In genomic region chr9:137023157-137023556, GRCh38 we compare ENCODE assay signal across 22 cellular contexts. TPM values are rescaled to one million over a fixed set of nuclear protein-coding genes. Genes with fewer than 3 reads are reported as not detected.
A peak's percentile ranks its signal among the peaks of the same experiment; 100 is the strongest.
DNase-seq lines count a peak whose midpoint lies in the region; ATAC-seq, FAIRE-seq and TF ChIP-seq lines count a peak whose summit lies in the region.
"Had no signal": no experiment of that assay in that cellular context is flagged by ENCODE, and none has a peak within 500 bp of the region (broad histone marks: within the 10 kb centered on the region; RNA-seq: fewer than 3 reads in every experiment).

No MANE protein-coding gene starts in this region.

- in situ Hi-C loops in HepG2 (cut with HindIII; ENCODE audit: extremely low pct_ligation_motif_present, low pct_unique_long_range_greater_than_20kb), result no loop called here

- no peak for TF ChIP-seq RAD21 in HepG2 (CRISPR knock-in tag; IDR thresholded peaks at IDR 0.05)

- no peak for TF ChIP-seq POLR2A in HepG2 (IDR thresholded peaks at IDR 0.05; ENCODE audit: insufficient read depth in 1 of 2, low read depth in 2 of 2, low read length in 2 of 2)

- H3K27me3 ChIP-seq in HepG2 (ENCODE audit: control insufficient read depth in 1 of 2, insufficient read depth in 2 of 2, low read length in 2 of 2), result peaks cover 0 to 5% of the 10 kb centered on the region in 2 experiments; a peak in 1 of 5 replicates

- peak; percentile 5; the same call in 2 of the 3 replicates for ATAC-seq in HepG2
- ATAC-seq: right cardiac atrium had no signal

- no peak overlapping the region for H3K4me3 ChIP-seq in HepG2 (replicated peaks in 1 of 3; ENCODE audit: insufficient read depth in 1 of 3, low read depth in 2 of 3, low read length in 3 of 3)
- H3K4me3 ChIP-seq: coronary artery had no signal

- no peak for FAIRE-seq in HepG2 (lab: Jason Lieb, UNC)
- FAIRE-seq: astrocyte had no signal

- no peak for TF ChIP-seq EP300 in HepG2 (IDR thresholded peaks at IDR 0.05; ENCODE audit: low read depth in 2 of 2, low read length in 2 of 2)
- TF ChIP-seq EP300 in HepG2 (CRISPR knock-in tag; IDR thresholded peaks at IDR 0.05; ENCODE audit: borderline replicate concordance), result no peak

- 36% methylated on average over 6 of the region's 7 CpGs for WGBS in HepG2 (ENCODE audit: low lambda C conversion rate)

- H3K4me1 ChIP-seq in HepG2 (ENCODE audit: insufficient read depth, low read length), result peaks cover 61% of the 10 kb centered on the region

- POLR2A ChIA-PET in HepG2 (lab: Yijun Ruan, JAX), result interaction anchor here (1.1 to 1.7 kb wide), 2 partner anchors 27 to 107 kb away, joined by 3 to 5 read pairs; partner anchors contain the start of gene CLIC3

- no peak overlapping the region for H2AFZ ChIP-seq in HepG2 (ENCODE audit: low read length)

- H3K4me2 ChIP-seq in HepG2 (ENCODE audit: low read depth, low read length), result peak overlapping the region; percentile 31

- CTCF ChIA-PET in HepG2 (lab: Yijun Ruan, JAX; ENCODE audit: low intra/inter-chr PET ratio, low total read pairs), result no interaction called here

- no TSS peak for BruUV-seq in HepG2 (replicated peaks; lab: Mats Ljungman, UMichigan)

- no peak for TF ChIP-seq CTCF in HepG2 (CRISPR knock-in tag; IDR thresholded peaks at IDR 0.05)

- DNase-seq in HT-29 (ENCODE audit: low spot score) (peak; percentile 57), HepG2 (ENCODE audit: low spot score) (no peak), OCI-M2 (lab: John Stamatoyannopoulos, UW; ENCODE audit: unreplicated experiment) (no peak)
- no peak for DNase-seq in stimulated activated CD4-positive, alpha-beta T cell treated with anti-CD3 and anti-CD28 coated beads, Interleukin-2, amount 100 ng/mL, for 48 hours
- DNase-seq: ACHN; activated CD4-positive, CD25-positive, alpha-beta regulatory T cell treated with anti-CD3 and anti-CD28 coated beads, Interleukin-2, amount 50 U/mL, for 72 hours; activated CD8-positive, alpha-beta memory T cell treated with anti-CD3 and anti-CD28 coated beads, Interleukin-2, amount 50 U/mL, for 48 hours; activated naive CD4-positive, alpha-beta T cell; CD4-positive, alpha-beta memory T cell; Karpas-422; mesendoderm; NCI-H1436; NCI-H2227 treated with DMSO at 0.1 percent for 48 hours; right cardiac atrium; stimulated activated CD4-positive, alpha-beta T cell treated with anti-CD3 and anti-CD28 coated beads, Interleukin-4, amount 100 ng/mL, for 24 hours had no signal

- intact Hi-C loops in HepG2 (cut with micrococcal nuclease; ENCODE audit: unreplicated experiment), result no loop called here

- H3K36me3 ChIP-seq in HepG2 (replicated peaks in 1 of 2; ENCODE audit: control insufficient read depth in 1 of 2, insufficient read depth in 2 of 2, low read length in 2 of 2), result no peaks in the 10 kb centered on the region

- H3K9ac ChIP-seq in HepG2 (ENCODE audit: insufficient read depth, low read depth, low read length), result no peak overlapping the region

- no peaks in the 10 kb centered on the region for H4K20me1 ChIP-seq in HepG2 (ENCODE audit: insufficient read depth, low read length)

- no peak overlapping the region for H3K27ac ChIP-seq in HepG2 (ENCODE audit: extremely low read length, insufficient read depth, low read length)
- H3K27ac ChIP-seq: HL-60 had no signal

- no peaks in the 10 kb centered on the region for H3K9me3 ChIP-seq in HepG2 (ENCODE audit: low read length)

- H3K79me2 ChIP-seq in HepG2 (ENCODE audit: insufficient read depth, low read length), result no peaks in the 10 kb centered on the region

RNA-seq across cellular contexts. Expression of gene ABCA2, which starts 4.9 kb away (rescaled TPM):
- total RNA-seq in HT-29 (2014; rRNA removed; shearing (Covaris generic)), result 92.6 and 99.9 TPM in 2 replicates
- 0.72 and 2.9 TPM in 2 replicates for total RNA-seq in HepG2 (2016; rRNA removed; fragmentation: Illumina TruSeq; extraction: Trizol)
- 0.35 and 1.1 TPM in 2 replicates for total RNA-seq in HepG2 (2016; cell fraction: cytosol; rRNA removed; fragmentation: Illumina TruSeq; extraction: Trizol; ENCODE audit: low read depth)
- total RNA-seq in HepG2 (2016; cell fraction: insoluble cytoplasmic fraction; rRNA removed; fragmentation: Illumina TruSeq; extraction: Trizol), result 1.1 and 2.6 TPM in 2 replicates
- 0.96 and 1.1 TPM in 2 replicates for total RNA-seq in HepG2 (2016; cell fraction: membrane; rRNA removed; fragmentation: Illumina TruSeq; extraction: Trizol)
- total RNA-seq in HepG2 (2016; cell fraction: nucleus; rRNA removed; fragmentation: Illumina TruSeq; extraction: Trizol), result 5.7 and 7.0 TPM in 2 replicates
- polyA plus RNA-seq in HepG2 (2011; rRNA removed), result 19.2 and 21.0 TPM in 2 replicates
- 8.6 and 13.3 TPM in 2 replicates for polyA plus RNA-seq in HepG2 (2011; cell fraction: cytosol; rRNA removed)
- polyA plus RNA-seq in HepG2 (2011; cell fraction: nucleus; rRNA removed), result 246 and 388 TPM in 2 replicates
- 22.2 and 22.7 TPM in 2 replicates for polyA plus RNA-seq in HepG2 (2012)
- 0.33 and 0.37 TPM in 2 replicates for polyA plus RNA-seq in HepG2 (2016; cell fraction: cytosol; fragmentation: Illumina TruSeq; extraction: Trizol; ENCODE audit: low read depth)
- polyA plus RNA-seq in HepG2 (2016; cell fraction: insoluble cytoplasmic fraction; fragmentation: Illumina TruSeq; extraction: Trizol; ENCODE audit: low read depth), result 0.39 and 1.4 TPM in 2 replicates
- polyA plus RNA-seq in HepG2 (2016; cell fraction: membrane; fragmentation: Illumina TruSeq; extraction: Trizol; ENCODE audit: low read depth), result 0.64 and 0.73 TPM in 2 replicates
- polyA plus RNA-seq in HepG2 (2016; cell fraction: nucleus; fragmentation: Illumina TruSeq; extraction: Trizol; ENCODE audit: insufficient read depth, low read depth), result 15.6 and 16.5 TPM in 2 replicates
- 35.7 and 56.6 TPM in 2 replicates for polyA minus RNA-seq in HepG2 (2011; rRNA and poly(A)+ RNA removed; ENCODE audit: low replicate concordance)
- polyA minus RNA-seq in HepG2 (2011; cell fraction: cytosol; rRNA and poly(A)+ RNA removed), result 7.6 and 10.1 TPM in 2 replicates
- 20.8 and 28.6 TPM in 2 replicates for polyA minus RNA-seq in HepG2 (2011; cell fraction: nucleus; rRNA and poly(A)+ RNA removed)

RNA-seq across cellular contexts. Expression of gene FUT7, which starts 8.7 kb away (rescaled TPM):
- total RNA-seq in HT-29 (2014; rRNA removed; shearing (Covaris generic)), result 0.36 and 0.42 TPM in 2 replicates
- total RNA-seq in HepG2 (2016; rRNA removed; fragmentation: Illumina TruSeq; extraction: Trizol), result not detected in 2 replicates
- not detected in 2 replicates for total RNA-seq in HepG2 (2016; cell fraction: cytosol; rRNA removed; fragmentation: Illumina TruSeq; extraction: Trizol; ENCODE audit: low read depth)
- total RNA-seq in HepG2 (2016; cell fraction: insoluble cytoplasmic fraction; rRNA removed; fragmentation: Illumina TruSeq; extraction: Trizol), result not detected in 2 replicates
- not detected in 2 replicates for total RNA-seq in HepG2 (2016; cell fraction: membrane; rRNA removed; fragmentation: Illumina TruSeq; extraction: Trizol)
- total RNA-seq in HepG2 (2016; cell fraction: nucleus; rRNA removed; fragmentation: Illumina TruSeq; extraction: Trizol), result not detected in 2 replicates
- 0.05 TPM in 1 of 2 replicates, not detected in the other for polyA plus RNA-seq in HepG2 (2011; rRNA removed)
- polyA plus RNA-seq in HepG2 (2011; cell fraction: cytosol; rRNA removed), result 0.05 TPM in 1 of 2 replicates, not detected in the other
- not detected in 2 replicates for polyA plus RNA-seq in HepG2 (2011; cell fraction: nucleus; rRNA removed)
- polyA plus RNA-seq in HepG2 (2012), result not detected in 2 replicates
- not detected in 2 replicates for polyA plus RNA-seq in HepG2 (2016; cell fraction: cytosol; fragmentation: Illumina TruSeq; extraction: Trizol; ENCODE audit: low read depth)
- not detected in 2 replicates for polyA plus RNA-seq in HepG2 (2016; cell fraction: insoluble cytoplasmic fraction; fragmentation: Illumina TruSeq; extraction: Trizol; ENCODE audit: low read depth)
- not detected in 2 replicates for polyA plus RNA-seq in HepG2 (2016; cell fraction: membrane; fragmentation: Illumina TruSeq; extraction: Trizol; ENCODE audit: low read depth)
- polyA plus RNA-seq in HepG2 (2016; cell fraction: nucleus; fragmentation: Illumina TruSeq; extraction: Trizol; ENCODE audit: insufficient read depth, low read depth), result not detected in 2 replicates
- polyA minus RNA-seq in HepG2 (2011; rRNA and poly(A)+ RNA removed; ENCODE audit: low replicate concordance), result 0.07 TPM in 1 of 2 replicates, not detected in the other
- polyA minus RNA-seq in HepG2 (2011; cell fraction: cytosol; rRNA and poly(A)+ RNA removed), result not detected in 2 replicates
- not detected in 2 replicates for polyA minus RNA-seq in HepG2 (2011; cell fraction: nucleus; rRNA and poly(A)+ RNA removed)
- total RNA-seq: astrocyte, epithelial cell of proximal tubule, glomerular endothelial cell had no signal

RNA-seq across cellular contexts. Expression of gene NPDC1, which starts 22.8 kb away (rescaled TPM):
- 59.9 and 84.3 TPM in 2 replicates for total RNA-seq in HT-29 (2014; rRNA removed; shearing (Covaris generic))
- total RNA-seq in HepG2 (2016; rRNA removed; fragmentation: Illumina TruSeq; extraction: Trizol), result 0.63 and 0.84 TPM in 2 replicates
- total RNA-seq in HepG2 (2016; cell fraction: cytosol; rRNA removed; fragmentation: Illumina TruSeq; extraction: Trizol; ENCODE audit: low read depth), result 1.2 TPM in 1 of 2 replicates, not detected in the other
- total RNA-seq in HepG2 (2016; cell fraction: insoluble cytoplasmic fraction; rRNA removed; fragmentation: Illumina TruSeq; extraction: Trizol), result 0.65 and 1.7 TPM in 2 replicates
- 0.59 and 0.79 TPM in 2 replicates for total RNA-seq in HepG2 (2016; cell fraction: membrane; rRNA removed; fragmentation: Illumina TruSeq; extraction: Trizol)
- 2.7 and 4.8 TPM in 2 replicates for total RNA-seq in HepG2 (2016; cell fraction: nucleus; rRNA removed; fragmentation: Illumina TruSeq; extraction: Trizol)
- 5.4 and 7.0 TPM in 2 replicates for polyA plus RNA-seq in HepG2 (2011; rRNA removed)
- 1.7 and 3.4 TPM in 2 replicates for polyA plus RNA-seq in HepG2 (2011; cell fraction: cytosol; rRNA removed)
- polyA plus RNA-seq in HepG2 (2011; cell fraction: nucleus; rRNA removed), result 93.3 and 114 TPM in 2 replicates
- 4.5 and 8.4 TPM in 2 replicates for polyA plus RNA-seq in HepG2 (2012)
- 1.00 and 1.1 TPM in 2 replicates for polyA plus RNA-seq in HepG2 (2016; cell fraction: cytosol; fragmentation: Illumina TruSeq; extraction: Trizol; ENCODE audit: low read depth)
- polyA plus RNA-seq in HepG2 (2016; cell fraction: insoluble cytoplasmic fraction; fragmentation: Illumina TruSeq; extraction: Trizol; ENCODE audit: low read depth), result 0.67 and 1.8 TPM in 2 replicates
- polyA plus RNA-seq in HepG2 (2016; cell fraction: membrane; fragmentation: Illumina TruSeq; extraction: Trizol; ENCODE audit: low read depth), result 1.1 and 1.5 TPM in 2 replicates
- polyA plus RNA-seq in HepG2 (2016; cell fraction: nucleus; fragmentation: Illumina TruSeq; extraction: Trizol; ENCODE audit: insufficient read depth, low read depth), result 9.8 and 12.2 TPM in 2 replicates
- 1.9 and 12.5 TPM in 2 replicates for polyA minus RNA-seq in HepG2 (2011; rRNA and poly(A)+ RNA removed; ENCODE audit: low replicate concordance)
- polyA minus RNA-seq in HepG2 (2011; cell fraction: cytosol; rRNA and poly(A)+ RNA removed), result 2.9 and 3.0 TPM in 2 replicates
- polyA minus RNA-seq in HepG2 (2011; cell fraction: nucleus; rRNA and poly(A)+ RNA removed), result 3.9 and 4.2 TPM in 2 replicates

RNA-seq across cellular contexts. Expression of gene CLIC3, which starts 26.8 kb away (rescaled TPM):
- 17.0 and 24.1 TPM in 2 replicates for total RNA-seq in HT-29 (2014; rRNA removed; shearing (Covaris generic))
- 0.34 and 0.51 TPM in 2 replicates for total RNA-seq in HepG2 (2016; rRNA removed; fragmentation: Illumina TruSeq; extraction: Trizol)
- total RNA-seq in HepG2 (2016; cell fraction: cytosol; rRNA removed; fragmentation: Illumina TruSeq; extraction: Trizol; ENCODE audit: low read depth), result 0.35 and 0.40 TPM in 2 replicates
- total RNA-seq in HepG2 (2016; cell fraction: insoluble cytoplasmic fraction; rRNA removed; fragmentation: Illumina TruSeq; extraction: Trizol), result 0.43 and 0.58 TPM in 2 replicates
- total RNA-seq in HepG2 (2016; cell fraction: membrane; rRNA removed; fragmentation: Illumina TruSeq; extraction: Trizol), result 0.19 and 0.62 TPM in 2 replicates
- 0.56 TPM in 1 of 2 replicates, not detected in the other for total RNA-seq in HepG2 (2016; cell fraction: nucleus; rRNA removed; fragmentation: Illumina TruSeq; extraction: Trizol)
- polyA plus RNA-seq in HepG2 (2011; rRNA removed), result 1.5 and 1.6 TPM in 2 replicates
- polyA plus RNA-seq in HepG2 (2011; cell fraction: cytosol; rRNA removed), result 1.5 and 3.0 TPM in 2 replicates
- 2.6 and 3.8 TPM in 2 replicates for polyA plus RNA-seq in HepG2 (2011; cell fraction: nucleus; rRNA removed)
- 0.47 and 1.5 TPM in 2 replicates for polyA plus RNA-seq in HepG2 (2012)
- polyA plus RNA-seq in HepG2 (2016; cell fraction: cytosol; fragmentation: Illumina TruSeq; extraction: Trizol; ENCODE audit: low read depth), result 0.97 and 1.4 TPM in 2 replicates
- polyA plus RNA-seq in HepG2 (2016; cell fraction: insoluble cytoplasmic fraction; fragmentation: Illumina TruSeq; extraction: Trizol; ENCODE audit: low read depth), result 0.32 and 0.41 TPM in 2 replicates
- 0.56 and 0.76 TPM in 2 replicates for polyA plus RNA-seq in HepG2 (2016; cell fraction: membrane; fragmentation: Illumina TruSeq; extraction: Trizol; ENCODE audit: low read depth)
- polyA plus RNA-seq in HepG2 (2016; cell fraction: nucleus; fragmentation: Illumina TruSeq; extraction: Trizol; ENCODE audit: insufficient read depth, low read depth), result 0.97 and 1.2 TPM in 2 replicates
- 0.78 and 9.4 TPM in 2 replicates for polyA minus RNA-seq in HepG2 (2011; rRNA and poly(A)+ RNA removed; ENCODE audit: low replicate concordance)
- polyA minus RNA-seq in HepG2 (2011; cell fraction: cytosol; rRNA and poly(A)+ RNA removed), result 0.89 and 3.1 TPM in 2 replicates
- polyA minus RNA-seq in HepG2 (2011; cell fraction: nucleus; rRNA and poly(A)+ RNA removed), result 0.64 TPM in 1 of 2 replicates, not detected in the other
- polyA plus RNA-seq: neural cell had no signal

RNA-seq across cellular contexts. Expression of gene ENTPD2, which starts 30.7 kb away (rescaled TPM):
- total RNA-seq in HT-29 (2014; rRNA removed; shearing (Covaris generic)), result 2.5 and 2.7 TPM in 2 replicates
- 0.87 and 0.95 TPM in 2 replicates for total RNA-seq in HepG2 (2016; rRNA removed; fragmentation: Illumina TruSeq; extraction: Trizol)
- 0.61 and 0.88 TPM in 2 replicates for total RNA-seq in HepG2 (2016; cell fraction: cytosol; rRNA removed; fragmentation: Illumina TruSeq; extraction: Trizol; ENCODE audit: low read depth)
- total RNA-seq in HepG2 (2016; cell fraction: insoluble cytoplasmic fraction; rRNA removed; fragmentation: Illumina TruSeq; extraction: Trizol), result 0.74 and 0.82 TPM in 2 replicates
- total RNA-seq in HepG2 (2016; cell fraction: membrane; rRNA removed; fragmentation: Illumina TruSeq; extraction: Trizol), result 0.69 and 0.71 TPM in 2 replicates
- 3.4 and 3.6 TPM in 2 replicates for total RNA-seq in HepG2 (2016; cell fraction: nucleus; rRNA removed; fragmentation: Illumina TruSeq; extraction: Trizol)
- polyA plus RNA-seq in HepG2 (2011; rRNA removed), result 3.2 and 4.1 TPM in 2 replicates
- 2.1 and 3.2 TPM in 2 replicates for polyA plus RNA-seq in HepG2 (2011; cell fraction: cytosol; rRNA removed)
- polyA plus RNA-seq in HepG2 (2011; cell fraction: nucleus; rRNA removed), result 41.8 and 49.4 TPM in 2 replicates
- polyA plus RNA-seq in HepG2 (2012), result 21.3 and 23.9 TPM in 2 replicates
- polyA plus RNA-seq in HepG2 (2016; cell fraction: cytosol; fragmentation: Illumina TruSeq; extraction: Trizol; ENCODE audit: low read depth), result 1.5 and 1.8 TPM in 2 replicates
- polyA plus RNA-seq in HepG2 (2016; cell fraction: insoluble cytoplasmic fraction; fragmentation: Illumina TruSeq; extraction: Trizol; ENCODE audit: low read depth), result 2.3 and 2.8 TPM in 2 replicates
- polyA plus RNA-seq in HepG2 (2016; cell fraction: membrane; fragmentation: Illumina TruSeq; extraction: Trizol; ENCODE audit: low read depth), result 2.2 and 2.6 TPM in 2 replicates
- polyA plus RNA-seq in HepG2 (2016; cell fraction: nucleus; fragmentation: Illumina TruSeq; extraction: Trizol; ENCODE audit: insufficient read depth, low read depth), result 12.9 and 17.3 TPM in 2 replicates
- polyA minus RNA-seq in HepG2 (2011; rRNA and poly(A)+ RNA removed; ENCODE audit: low replicate concordance), result 8.8 TPM in 1 of 2 replicates, not detected in the other
- 9.0 and 9.2 TPM in 2 replicates for polyA minus RNA-seq in HepG2 (2011; cell fraction: cytosol; rRNA and poly(A)+ RNA removed)
- polyA minus RNA-seq in HepG2 (2011; cell fraction: nucleus; rRNA and poly(A)+ RNA removed), result 5.5 and 6.4 TPM in 2 replicates
- total RNA-seq: CD4-positive, alpha-beta memory T cell; epithelial cell of proximal tubule; glomerular endothelial cell; T-helper 2 cell treated with Interferon-gamma antibody and Interleukin-4, amounts not matched to agents 100 ng/mL and 5 ng/mL, for 36 hours had no signal
- polyA plus RNA-seq: CD4-positive, alpha-beta memory T cell; neural cell had no signal

Comparison
In these comparisons a context has a peak if more than half of its experiments do, and no peak if none do; other contexts are left out.
1. RNA of gene ABCA2, which starts 4.9 kb away (total RNA-seq): 92.6 to 99.9 TPM in HT-29; 0.35 to 7.0 TPM in HepG2; every median in the first group is over 10 times any median in the second.
2. RNA of gene NPDC1, which starts 22.8 kb away (total RNA-seq): 59.9 to 84.3 TPM in HT-29; 0.59 to 4.8 TPM in HepG2; every median in the first group is over 10 times any median in the second.